13 cellular contexts compared by ENCODE assay signal in the genomic region with DNA sequence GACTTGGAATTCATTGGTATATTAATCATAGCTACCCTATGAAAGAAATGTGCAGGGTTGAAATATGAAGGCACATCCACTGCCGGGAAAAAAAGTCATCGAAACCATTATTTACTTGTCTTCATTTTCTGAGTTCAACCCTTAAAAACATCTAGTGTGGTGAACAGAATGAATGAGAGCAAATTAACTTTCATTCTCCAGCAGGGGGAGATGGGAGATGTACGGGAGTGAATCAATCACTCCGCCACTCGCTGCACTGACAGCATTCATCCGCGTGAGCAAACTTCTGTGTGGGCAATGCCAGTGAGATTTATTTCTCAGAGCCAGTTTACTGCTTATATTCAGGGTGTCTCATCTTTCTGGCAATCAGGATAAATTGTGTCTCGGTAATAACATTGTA.
DNase-seq lines count a peak whose midpoint lies in the region; ATAC-seq, FAIRE-seq and TF ChIP-seq lines count a peak whose summit lies in the region.
"Had no signal": no experiment of that assay in that cellular context is flagged by ENCODE, and none has a peak within 500 bp of the region (broad histone marks: within the 10 kb centered on the region; RNA-seq: fewer than 3 reads in every experiment).

No MANE protein-coding gene starts in this region.

- TF ChIP-seq CTCF in BE2C (IDR thresholded peaks at IDR 0.05; ENCODE audit: low read depth, low read length) (peak; percentile 71), HFFc6 (IDR thresholded peaks at IDR 0.05) (peak; percentile 65), RWPE2 (IDR thresholded peaks at IDR 0.05; ENCODE audit: poor library complexity, severe bottlenecking) (peak; percentile 21), kidney (IDR thresholded peaks at IDR 0.05; ENCODE audit: borderline replicate concordance, extremely low read depth, insufficient read depth) (peak; percentile 40)

- peaks cover 9% of the 10 kb centered on the region for H3K4me1 Mint-ChIP-seq in HFFc6 (ENCODE audit: low read depth)
- H3K4me1 Mint-ChIP-seq: CD4-positive, CD25-positive, alpha-beta regulatory T cell had no signal

- ATAC-seq in RWPE2 (ENCODE audit: low read depth): no peak
- ATAC-seq in HG02970 (IDR thresholded peaks at IDR 0.05; ENCODE audit: low FRiP score, unreplicated experiment): no peak
- ATAC-seq in GM19328 (IDR thresholded peaks at IDR 0.05; ENCODE audit: unreplicated experiment): no peak

- no peak overlapping the region for H3K4me3 Mint-ChIP-seq in HFFc6

- H3K9ac ChIP-seq in kidney (ENCODE audit: low read length in 2 of 2): no peak overlapping the region

- no peaks in the 10 kb centered on the region for H3K36me3 ChIP-seq in BE2C
- H3K36me3 ChIP-seq in RWPE2 (ENCODE audit: low read depth): no peaks in the 10 kb centered on the region
- no peaks in the 10 kb centered on the region for H3K36me3 ChIP-seq in kidney (ENCODE audit: control insufficient read depth in 1 of 2, insufficient read depth in 2 of 2, low read length in 2 of 2)

- peaks cover 10% of the 10 kb centered on the region; the same call in 1 of the 2 replicates for H3K9me3 Mint-ChIP-seq in HFFc6

- no peaks in the 10 kb centered on the region for H3K27me3 ChIP-seq in BE2C
- H3K27me3 ChIP-seq in RWPE2 (ENCODE audit: insufficient read depth, poor library complexity, severe bottlenecking): no peaks in the 10 kb centered on the region

- H3K9me3 ChIP-seq in BE2C (no peaks in the 10 kb centered on the region), RWPE2 (ENCODE audit: severe bottlenecking) (no peaks in the 10 kb centered on the region), kidney (ENCODE audit: control insufficient read depth in 1 of 2, low read length in 2 of 2) (peaks cover 0 to 5% of the 10 kb centered on the region in 2 donors)

- H3K36me3 Mint-ChIP-seq in HFFc6 (ENCODE audit: low read depth): no peaks in the 10 kb centered on the region
- H3K36me3 Mint-ChIP-seq: CD4-positive, CD25-positive, alpha-beta regulatory T cell had no signal

- DNase-seq in BE2C: peak; percentile 59
- DNase-seq in HFFc6: no peak
- DNase-seq in RWPE2 (ENCODE audit: low spot score): no peak
- no peak for DNase-seq in kidney
- no peak for DNase-seq in posterior vena cava (ENCODE audit: low spot score)
- DNase-seq in ureter (ENCODE audit: low spot score): no peak
- DNase-seq: amygdala; CD4-positive, CD25-positive, alpha-beta regulatory T cell; NCI-H2029 had no signal

- H3K4me1 ChIP-seq in BE2C (no peaks in the 10 kb centered on the region), RWPE2 (ENCODE audit: insufficient read depth, poor library complexity, severe bottlenecking) (peaks cover 9% of the 10 kb centered on the region), kidney (ENCODE audit: control insufficient read depth in 1 of 2, insufficient read depth in 1 of 2, low read depth in 1 of 2, low read length in 2 of 2) (peaks cover 0 to 8% of the 10 kb centered on the region in 2 donors)

- H3K27ac Mint-ChIP-seq in HFFc6: no peak overlapping the region
- H3K27ac Mint-ChIP-seq: CD4-positive, CD25-positive, alpha-beta regulatory T cell had no signal

- intact Hi-C loops in kidney (cut with DNase I): no loop called here
- intact Hi-C loops in posterior vena cava (cut with DNase I): no loop called here

- H3K4me3 ChIP-seq in BE2C (ENCODE audit: low read depth, low read length) (no peak overlapping the region), RWPE2 (ENCODE audit: severe bottlenecking) (no peak overlapping the region), kidney (ENCODE audit: low read length in 2 of 2) (no peak overlapping the region)

- H3K27me3 Mint-ChIP-seq in HFFc6 (ENCODE audit: insufficient read depth): no peaks in the 10 kb centered on the region; the same call in 1 of the 2 replicates
- H3K27me3 Mint-ChIP-seq: CD4-positive, CD25-positive, alpha-beta regulatory T cell had no signal

- FAIRE-seq in kidney (lab: Jason Lieb, UNC): no peak
- FAIRE-seq: GM12892, islet of Langerhans had no signal

- H3K27ac ChIP-seq in RWPE2 (ENCODE audit: poor library complexity, severe bottlenecking) (no peak overlapping the region), kidney (ENCODE audit: low read depth in 2 of 2, low read length in 2 of 2) (no peak overlapping the region)

Comparison
In these comparisons a context has a peak if more than half of its experiments do, and no peak if none do; other contexts are left out.
1. CTCF ChIP-seq: peak in every context shown above with its lines; median percentile 71 in BE2C; 65 in HFFc6; 40 in kidney; 21 in RWPE2.